Comparison of ENCODE assay signal across 18 cellular contexts in the genomic region with DNA sequence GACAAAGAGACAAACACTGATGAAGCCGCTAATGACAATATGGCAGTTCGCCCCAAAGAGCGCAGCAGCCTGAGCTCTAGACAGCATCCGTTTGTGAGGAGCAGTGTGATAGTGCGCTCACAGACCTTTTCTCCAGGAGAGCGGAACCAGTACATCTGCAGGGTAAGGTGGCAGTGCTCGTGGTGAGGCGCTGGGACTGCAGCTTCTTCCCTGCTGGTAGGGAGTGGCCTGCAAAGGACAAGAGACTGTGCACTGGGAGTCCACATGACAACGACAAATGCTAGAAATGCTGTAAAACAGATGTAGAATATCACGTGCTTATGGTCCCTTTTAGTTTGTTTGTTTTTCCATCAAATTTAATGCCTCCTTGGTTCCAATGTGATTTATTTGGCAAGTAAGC.
"Had no signal": no experiment of that assay in that cellular context is flagged by ENCODE, and none has a peak within 500 bp of the region (broad histone marks: within the 10 kb centered on the region; RNA-seq: fewer than 3 reads in every experiment).

No MANE protein-coding gene starts in this region.

- H3K4me1 Mint-ChIP-seq: stimulated activated effector memory CD8-positive, alpha-beta T cell treated with anti-CD3 and anti-CD28 coated beads, Interleukin-12 subunit alpha, Interleukin-12 subunit beta, amount 100 ng/mL, for 72 hours had no signal

- H3K36me3 ChIP-seq: neutrophil had no signal

- H3K9me3 Mint-ChIP-seq: activated naive CD4-positive, alpha-beta T cell treated with anti-CD3 and anti-CD28 coated beads, Interleukin-2, amount 50 U/mL, for 72 hours; activated T-helper 1 cell treated with anti-CD3 and anti-CD28 coated beads, Interleukin-12 subunit alpha, Interleukin-12 subunit beta, Interleukin-2, Interleukin-4 antibody, amounts not matched to agents 30 ng/mL and 10 ng/mL and 1 ng/mL, durations not matched to agents 14 hours and 24 hours and 36 hours; stimulated activated effector memory CD8-positive, alpha-beta T cell treated with anti-CD3 and anti-CD28 coated beads, Interleukin-12 subunit alpha, Interleukin-12 subunit beta, amount 100 ng/mL, for 72 hours; type B pancreatic cell had no signal

- ATAC-seq: activated naive CD4-positive, alpha-beta T cell treated with anti-CD3 and anti-CD28 coated beads, Interleukin-2, amount 50 U/mL, for 72 hours; foreskin keratinocyte; naive thymus-derived CD8-positive, alpha-beta T cell; stimulated activated effector memory CD8-positive, alpha-beta T cell treated with anti-CD3 and anti-CD28 coated beads, Interleukin-12 subunit alpha, Interleukin-12 subunit beta, amount 100 ng/mL, for 72 hours had no signal

- H3K36me3 Mint-ChIP-seq: activated naive CD4-positive, alpha-beta T cell treated with anti-CD3 and anti-CD28 coated beads, Interleukin-2, amount 50 U/mL, for 72 hours; stimulated activated effector memory CD8-positive, alpha-beta T cell treated with anti-CD3 and anti-CD28 coated beads, Interleukin-12 subunit alpha, Interleukin-12 subunit beta, amount 100 ng/mL, for 72 hours had no signal

- H3K27me3 ChIP-seq: adrenal gland, esophagus muscularis mucosa, foreskin keratinocyte, hepatocyte, neutrophil, sigmoid colon, stomach had no signal

- H3K27ac Mint-ChIP-seq: activated naive CD4-positive, alpha-beta T cell treated with anti-CD3 and anti-CD28 coated beads, Interleukin-2, amount 50 U/mL, for 72 hours; activated T-helper 1 cell treated with anti-CD3 and anti-CD28 coated beads, Interleukin-12 subunit alpha, Interleukin-12 subunit beta, Interleukin-2, Interleukin-4 antibody, amounts not matched to agents 30 ng/mL and 10 ng/mL and 1 ng/mL, durations not matched to agents 14 hours and 24 hours and 36 hours; naive thymus-derived CD8-positive, alpha-beta T cell; stimulated activated effector memory CD8-positive, alpha-beta T cell treated with anti-CD3 and anti-CD28 coated beads, Interleukin-12 subunit alpha, Interleukin-12 subunit beta, amount 100 ng/mL, for 72 hours; type B pancreatic cell had no signal

- H3K9me3 ChIP-seq: adrenal gland, esophagus muscularis mucosa, neutrophil, sigmoid colon, stomach had no signal

- H3K4me3 Mint-ChIP-seq: activated T-helper 1 cell treated with anti-CD3 and anti-CD28 coated beads, Interleukin-12 subunit alpha, Interleukin-12 subunit beta, Interleukin-2, Interleukin-4 antibody, amounts not matched to agents 30 ng/mL and 10 ng/mL and 1 ng/mL, durations not matched to agents 14 hours and 24 hours and 36 hours; naive thymus-derived CD8-positive, alpha-beta T cell; stimulated activated effector memory CD8-positive, alpha-beta T cell treated with anti-CD3 and anti-CD28 coated beads, Interleukin-12 subunit alpha, Interleukin-12 subunit beta, amount 100 ng/mL, for 72 hours; type B pancreatic cell had no signal

- DNase-seq: activated CD4-positive, alpha-beta T cell treated with anti-CD3 and anti-CD28 coated beads, Interleukin-2, amount 50 U/mL, for 4 hours; activated gamma-delta T cell treated with Interleukin-2 at 50 U/mL for 16 hours; adrenal gland; cerebellar nuclear complex; cortex of kidney; foreskin keratinocyte; naive thymus-derived CD8-positive, alpha-beta T cell; sigmoid colon; stimulated activated CD4-positive, alpha-beta T cell treated with anti-CD3 and anti-CD28 coated beads, Interleukin-4, amount 100 ng/mL, for 24 hours; stomach had no signal

- H3K4me1 ChIP-seq: adrenal gland, esophagus muscularis mucosa, foreskin keratinocyte, parathyroid adenoma, stomach had no signal

- H3K4me3 ChIP-seq: adrenal gland, esophagus muscularis mucosa, hepatocyte, sigmoid colon, stomach had no signal

- H3K9ac ChIP-seq: parathyroid adenoma had no signal

- H3K27me3 Mint-ChIP-seq: naive thymus-derived CD8-positive, alpha-beta T cell; type B pancreatic cell had no signal
